ENCODE assay signal across 8 cellular contexts in genomic region chr16:3960049-3960809, GRCh38.
A peak's percentile ranks its signal among the peaks of the same experiment; 100 is the strongest.
DNase-seq lines count a peak whose midpoint lies in the region; ATAC-seq and TF ChIP-seq lines count a peak whose summit lies in the region.

No MANE protein-coding gene starts in this region.

- CTCF ChIA-PET in T-cell (lab: Charles Lee), result no interaction called here

- no peak for TF ChIP-seq CTCF in heart right ventricle (IDR thresholded peaks at IDR 0.05)

- H3K9me3 ChIP-seq in heart right ventricle, result no peaks in the 10 kb centered on the region

- peaks cover 0 to 5% (median 0%) of the 10 kb centered on the region in 9 donors for H3K36me3 ChIP-seq in heart right ventricle

- no peaks in the 10 kb centered on the region for H3K27me3 ChIP-seq in heart right ventricle

- H3K4me3 Mint-ChIP-seq in T-cell, result peak overlapping the region; percentile 63 to 85 (median 82)
- H3K4me3 Mint-ChIP-seq in stimulated activated naive CD8-positive, alpha-beta T cell treated with anti-CD3 and anti-CD28 coated beads, Interleukin-15, amount 100 ng/mL, for 72 hours, result peak overlapping the region; percentile 35 to 71

- H3K27ac Mint-ChIP-seq in T-cell, result no peak overlapping the region
- H3K27ac Mint-ChIP-seq in stimulated activated naive CD8-positive, alpha-beta T cell treated with anti-CD3 and anti-CD28 coated beads, Interleukin-15, amount 100 ng/mL, for 72 hours, result no peak overlapping the region

- intact Hi-C loops in heart right ventricle (cut with DNase I), result no loop called here

- no peaks in the 10 kb centered on the region for H3K9me3 Mint-ChIP-seq in T-cell
- H3K9me3 Mint-ChIP-seq in stimulated activated naive CD8-positive, alpha-beta T cell treated with anti-CD3 and anti-CD28 coated beads, Interleukin-15, amount 100 ng/mL, for 72 hours, result peaks cover 0 to 7% of the 10 kb centered on the region in 2 donors

- ATAC-seq in T-cell (replicated peaks in 1 of 4) (no peak), heart right ventricle (peak in 4 of 8 donors; percentile 25 to 44 (median 31)), HG03469 (IDR thresholded peaks at IDR 0.05; ENCODE audit: unreplicated experiment) (no peak), HG02610 (IDR thresholded peaks at IDR 0.05; ENCODE audit: unreplicated experiment) (no peak)
- no peak for ATAC-seq in stimulated activated naive CD8-positive, alpha-beta T cell treated with anti-CD3 and anti-CD28 coated beads, Interleukin-15, amount 100 ng/mL, for 72 hours

- H3K36me3 Mint-ChIP-seq in T-cell, result peaks cover 3% of the 10 kb centered on the region

- H3K27ac ChIP-seq in heart right ventricle, result peak overlapping the region in 9 of 10 donors; percentile 69 to 84 (median 82)

- peak overlapping the region; percentile 2 to 56 (median 48) for H3K4me3 ChIP-seq in heart right ventricle

- POLR2A ChIA-PET in T-cell (lab: Charles Lee), result interaction anchor here in 1 of 2 donors (0.7 kb wide), 1 partner anchor 758 kb away, joined by 3 read pairs; no protein-coding TSS in a partner anchor

- peaks cover 11 to 29% (median 27%) of the 10 kb centered on the region in 3 donors for H3K4me1 Mint-ChIP-seq in T-cell
- H3K4me1 Mint-ChIP-seq in stimulated activated naive CD8-positive, alpha-beta T cell treated with anti-CD3 and anti-CD28 coated beads, Interleukin-15, amount 100 ng/mL, for 72 hours, result peaks cover 25% of the 10 kb centered on the region

- DNase-seq in DMS53 (lab: John Stamatoyannopoulos, UW) (peak; percentile 70), DMS53 treated with DMSO at 0.1 percent for 48 hours (lab: John Stamatoyannopoulos, UW; ENCODE audit: unreplicated experiment) (no peak), T-cell (no peak), heart right ventricle (no peak), T1000 (lab: John Stamatoyannopoulos, UW) (no peak)
- no peak for DNase-seq in stimulated activated naive CD8-positive, alpha-beta T cell treated with anti-CD3 and anti-CD28 coated beads, Interleukin-15, amount 100 ng/mL, for 72 hours

- 48 to 62% methylated on average over 19 of the region's 19 CpGs for WGBS in heart right ventricle, 2 donors

- H3K4me1 ChIP-seq in heart right ventricle, result peaks cover 3 to 51% (median 45%) of the 10 kb centered on the region in 9 donors

- peaks cover 13 to 19% of the 10 kb centered on the region in 2 donors for H3K27me3 Mint-ChIP-seq in T-cell
- H3K27me3 Mint-ChIP-seq in stimulated activated naive CD8-positive, alpha-beta T cell treated with anti-CD3 and anti-CD28 coated beads, Interleukin-15, amount 100 ng/mL, for 72 hours, result peaks cover 26% of the 10 kb centered on the region
